In genomic region chr7:131409129-131409766, GRCh38 we compare ENCODE assay signal across 24 cellular contexts.
"Had no signal": no experiment of that assay in that cellular context is flagged by ENCODE, and none has a peak within 500 bp of the region (broad histone marks: within the 10 kb centered on the region; RNA-seq: fewer than 3 reads in every experiment).

No MANE protein-coding gene starts in this region.

- H3K4me1 ChIP-seq: sigmoid colon had no signal

- H3K9me3 ChIP-seq: gastroesophageal sphincter, heart left ventricle, sigmoid colon, stomach, suprapubic skin, transverse colon had no signal

- H3K27ac ChIP-seq: epithelial cell of prostate, gastroesophageal sphincter, heart left ventricle, sigmoid colon, stomach, suprapubic skin, transverse colon had no signal

- H3K4me3 ChIP-seq: gastroesophageal sphincter, heart left ventricle, sigmoid colon, smooth muscle cell, stomach, suprapubic skin, transverse colon had no signal

- FAIRE-seq: urothelium cell line had no signal

- H3K4me2 ChIP-seq: smooth muscle cell had no signal

- H3K27me3 ChIP-seq: gastroesophageal sphincter, heart left ventricle, sigmoid colon, stomach, suprapubic skin, transverse colon had no signal

- DNase-seq: activated B cell treated with CpG ODN at 0.5 μM for 24 hours; activated CD4-positive, alpha-beta T cell treated with anti-CD3 and anti-CD28 coated beads for 4 hours; activated CD4-positive, alpha-beta T cell treated with anti-CD3 and anti-CD28 coated beads, Interleukin-2, amount 50 U/mL, for 48 hours; activated CD8-positive, alpha-beta memory T cell treated with anti-CD3 and anti-CD28 coated beads, Interleukin-2, amount 50 U/mL, for 48 hours; activated effector memory CD4-positive, alpha-beta T cell treated with Interleukin-2 at 50 U/mL for 16 hours; activated naive CD4-positive, alpha-beta T cell treated with anti-CD3 and anti-CD28 coated beads, Interleukin-2, amount 50 U/mL, for 16 hours; activated naive CD8-positive, alpha-beta T cell treated with anti-CD3 and anti-CD28 coated beads, Interleukin-2, amount 50 U/mL, for 24 hours; activated T-cell treated with anti-CD3 and anti-CD28 coated beads, Interleukin-2, amount 50 U/mL, for 72 hours; cerebellar nuclear complex; cortex of kidney; heart left ventricle; naive B cell; retina; sigmoid colon; stimulated activated CD4-positive, alpha-beta T cell treated with anti-CD3 and anti-CD28 coated beads, Interleukin-15, amount 100 ng/mL, for 24 hours; stomach; T1000; transverse colon had no signal

- ATAC-seq: activated naive CD8-positive, alpha-beta T cell treated with anti-CD3 and anti-CD28 coated beads, Interleukin-2, amount 50 U/mL, for 24 hours; activated T-cell treated with anti-CD3 and anti-CD28 coated beads, Interleukin-2, amount 50 U/mL, for 72 hours; gastroesophageal sphincter; heart left ventricle; stimulated activated memory B cell treated with anti-CD40 and anti-IgM and Interleukin-4, amounts not matched to agents 10 μg/mL and 1 μg/mL and 100 μg/mL, for 72 hours had no signal
